20 cellular contexts compared by ENCODE assay signal in the genomic region with DNA sequence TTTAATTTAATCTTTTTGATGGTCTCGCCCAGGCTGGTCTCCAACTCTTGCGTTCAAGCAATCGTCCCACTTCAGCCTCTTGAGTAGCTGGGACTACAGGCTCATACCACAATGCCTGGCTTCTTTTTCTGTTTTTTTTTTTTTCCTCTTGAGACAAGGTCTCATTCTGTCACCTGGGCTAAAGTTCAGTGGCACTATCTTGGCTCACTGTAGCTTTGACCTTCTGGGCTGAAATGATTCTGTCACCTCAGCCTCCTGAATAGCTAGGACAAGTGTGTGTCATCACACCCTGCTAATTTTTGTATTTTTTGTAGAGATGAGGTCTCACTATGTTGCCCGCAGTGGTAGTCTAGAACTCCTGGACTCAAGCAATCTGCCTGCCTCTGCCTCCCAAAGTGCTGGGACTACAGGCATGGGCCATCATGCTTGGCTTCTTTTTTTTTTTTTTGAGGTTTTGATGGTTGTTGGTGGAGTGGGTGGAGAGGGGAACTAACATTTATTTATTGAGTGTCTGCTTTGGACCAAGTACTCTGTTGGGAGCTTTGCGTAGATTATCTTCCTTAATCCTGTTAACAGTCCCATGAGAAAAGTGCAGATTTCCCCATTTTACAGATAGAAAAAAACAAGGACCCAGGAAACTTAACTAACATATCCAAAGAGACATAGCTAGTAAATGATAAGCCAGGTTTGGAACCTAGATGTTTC.
"Had no signal": no experiment of that assay in that cellular context is flagged by ENCODE, and none has a peak within 500 bp of the region (broad histone marks: within the 10 kb centered on the region; RNA-seq: fewer than 3 reads in every experiment).

No MANE protein-coding gene starts in this region.

- DNase-seq: activated CD4-positive, alpha-beta T cell treated with anti-CD3 and anti-CD28 coated beads for 4 hours; activated CD8-positive, alpha-beta memory T cell treated with anti-CD3 and anti-CD28 coated beads, Interleukin-2, amount 50 U/mL, for 4 hours; activated CD8-positive, alpha-beta T cell treated with anti-CD3 and anti-CD28 coated beads for 36 hours; activated gamma-delta T cell; activated T-cell treated with anti-CD3 and anti-CD28 coated beads, Interleukin-2, amount 50 U/mL, for 48 hours; amygdala; central memory CD4-positive, alpha-beta T cell; effector CD8-positive, alpha-beta T cell; foreskin fibroblast; lower lobe of right lung; stimulated activated CD4-positive, alpha-beta T cell treated with anti-CD3 and anti-CD28 coated beads, Interleukin-4, amount 100 ng/mL, for 24 hours; stomach; T-helper 17 cell; testis; WERI-Rb-1 had no signal

- H3K9me3 ChIP-seq: lower lobe of right lung, stomach, testis had no signal

- H3K27ac Mint-ChIP-seq: activated CD8-positive, alpha-beta T cell treated with anti-CD3 and anti-CD28 coated beads for 36 hours; mesothelial cell of epicardium; T-helper 17 cell had no signal

- H3K27me3 ChIP-seq: stomach, testis had no signal

- H3K27ac ChIP-seq: coronary artery, lower lobe of right lung, parathyroid adenoma, stomach, WERI-Rb-1 had no signal

- H3K4me3 Mint-ChIP-seq: activated CD8-positive, alpha-beta T cell treated with anti-CD3 and anti-CD28 coated beads for 36 hours; brain; mesothelial cell of epicardium; T-helper 17 cell had no signal

- H3K36me3 ChIP-seq: lower lobe of right lung, stomach, WERI-Rb-1 had no signal

- H2AFZ ChIP-seq: parathyroid adenoma had no signal

- H3K4me3 ChIP-seq: coronary artery, lower lobe of right lung, stomach, testis had no signal

- H3K27me3 Mint-ChIP-seq: activated CD8-positive, alpha-beta T cell treated with anti-CD3 and anti-CD28 coated beads for 36 hours; brain; T-helper 17 cell had no signal

- H3K9ac ChIP-seq: parathyroid adenoma had no signal

- H3K9me3 Mint-ChIP-seq: activated CD8-positive, alpha-beta T cell treated with anti-CD3 and anti-CD28 coated beads for 36 hours; activated naive CD4-positive, alpha-beta T cell treated with anti-CD3 and anti-CD28 coated beads, Interleukin-2, amount 50 U/mL, for 72 hours; mesothelial cell of epicardium had no signal

- ATAC-seq: activated CD8-positive, alpha-beta T cell treated with anti-CD3 and anti-CD28 coated beads for 36 hours; activated naive CD4-positive, alpha-beta T cell treated with anti-CD3 and anti-CD28 coated beads, Interleukin-2, amount 50 U/mL, for 72 hours; T-helper 17 cell had no signal
